In genomic region chr7:73671317-73671651, GRCh38 we compare ENCODE assay signal across 3 cellular contexts.
TF ChIP-seq lines count a peak whose summit lies in the region.

No MANE protein-coding gene starts in this region.

TF ChIP-seq in GM23338, 12 proteins besides CTCF, POLR2A, EP300 and RAD21 (continues in another document):
- TF ChIP-seq, protein P1, sequence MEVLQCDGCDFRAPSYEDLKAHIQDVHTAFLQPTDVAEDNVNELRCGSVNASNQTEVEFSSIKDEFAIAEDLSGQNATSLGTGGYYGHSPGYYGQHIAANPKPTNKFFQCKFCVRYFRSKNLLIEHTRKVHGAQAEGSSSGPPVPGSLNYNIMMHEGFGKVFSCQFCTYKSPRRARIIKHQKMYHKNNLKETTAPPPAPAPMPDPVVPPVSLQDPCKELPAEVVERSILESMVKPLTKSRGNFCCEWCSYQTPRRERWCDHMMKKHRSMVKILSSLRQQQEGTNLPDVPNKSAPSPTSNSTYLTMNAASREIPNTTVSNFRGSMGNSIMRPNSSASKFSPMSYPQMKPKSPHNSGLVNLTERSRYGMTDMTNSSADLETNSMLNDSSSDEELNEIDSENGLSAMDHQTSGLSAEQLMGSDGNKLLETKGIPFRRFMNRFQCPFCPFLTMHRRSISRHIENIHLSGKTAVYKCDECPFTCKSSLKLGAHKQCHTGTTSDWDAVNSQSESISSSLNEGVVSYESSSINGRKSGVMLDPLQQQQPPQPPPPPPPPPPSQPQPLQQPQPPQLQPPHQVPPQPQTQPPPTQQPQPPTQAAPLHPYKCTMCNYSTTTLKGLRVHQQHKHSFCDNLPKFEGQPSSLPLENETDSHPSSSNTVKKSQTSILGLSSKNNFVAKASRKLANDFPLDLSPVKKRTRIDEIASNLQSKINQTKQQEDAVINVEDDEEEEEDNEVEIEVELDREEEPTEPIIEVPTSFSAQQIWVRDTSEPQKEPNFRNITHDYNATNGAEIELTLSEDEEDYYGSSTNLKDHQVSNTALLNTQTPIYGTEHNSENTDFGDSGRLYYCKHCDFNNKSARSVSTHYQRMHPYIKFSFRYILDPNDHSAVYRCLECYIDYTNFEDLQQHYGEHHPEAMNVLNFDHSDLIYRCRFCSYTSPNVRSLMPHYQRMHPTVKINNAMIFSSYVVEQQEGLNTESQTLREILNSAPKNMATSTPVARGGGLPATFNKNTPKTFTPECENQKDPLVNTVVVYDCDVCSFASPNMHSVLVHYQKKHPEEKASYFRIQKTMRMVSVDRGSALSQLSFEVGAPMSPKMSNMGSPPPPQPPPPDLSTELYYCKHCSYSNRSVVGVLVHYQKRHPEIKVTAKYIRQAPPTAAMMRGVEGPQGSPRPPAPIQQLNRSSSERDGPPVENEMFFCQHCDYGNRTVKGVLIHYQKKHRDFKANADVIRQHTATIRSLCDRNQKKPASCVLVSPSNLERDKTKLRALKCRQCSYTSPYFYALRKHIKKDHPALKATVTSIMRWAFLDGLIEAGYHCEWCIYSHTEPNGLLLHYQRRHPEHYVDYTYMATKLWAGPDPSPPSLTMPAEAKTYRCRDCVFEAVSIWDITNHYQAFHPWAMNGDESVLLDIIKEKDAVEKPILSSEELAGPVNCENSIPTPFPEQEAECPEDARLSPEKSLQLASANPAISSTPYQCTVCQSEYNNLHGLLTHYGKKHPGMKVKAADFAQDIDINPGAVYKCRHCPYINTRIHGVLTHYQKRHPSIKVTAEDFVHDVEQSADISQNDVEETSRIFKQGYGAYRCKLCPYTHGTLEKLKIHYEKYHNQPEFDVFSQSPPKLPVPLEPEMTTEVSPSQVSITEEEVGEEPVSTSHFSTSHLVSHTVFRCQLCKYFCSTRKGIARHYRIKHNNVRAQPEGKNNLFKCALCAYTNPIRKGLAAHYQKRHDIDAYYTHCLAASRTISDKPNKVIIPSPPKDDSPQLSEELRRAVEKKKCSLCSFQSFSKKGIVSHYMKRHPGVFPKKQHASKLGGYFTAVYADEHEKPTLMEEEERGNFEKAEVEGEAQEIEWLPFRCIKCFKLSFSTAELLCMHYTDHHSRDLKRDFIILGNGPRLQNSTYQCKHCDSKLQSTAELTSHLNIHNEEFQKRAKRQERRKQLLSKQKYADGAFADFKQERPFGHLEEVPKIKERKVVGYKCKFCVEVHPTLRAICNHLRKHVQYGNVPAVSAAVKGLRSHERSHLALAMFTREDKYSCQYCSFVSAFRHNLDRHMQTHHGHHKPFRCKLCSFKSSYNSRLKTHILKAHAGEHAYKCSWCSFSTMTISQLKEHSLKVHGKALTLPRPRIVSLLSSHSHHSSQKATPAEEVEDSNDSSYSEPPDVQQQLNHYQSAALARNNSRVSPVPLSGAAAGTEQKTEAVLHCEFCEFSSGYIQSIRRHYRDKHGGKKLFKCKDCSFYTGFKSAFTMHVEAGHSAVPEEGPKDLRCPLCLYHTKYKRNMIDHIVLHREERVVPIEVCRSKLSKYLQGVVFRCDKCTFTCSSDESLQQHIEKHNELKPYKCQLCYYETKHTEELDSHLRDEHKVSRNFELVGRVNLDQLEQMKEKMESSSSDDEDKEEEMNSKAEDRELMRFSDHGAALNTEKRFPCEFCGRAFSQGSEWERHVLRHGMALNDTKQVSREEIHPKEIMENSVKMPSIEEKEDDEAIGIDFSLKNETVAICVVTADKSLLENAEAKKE (CRISPR knock-in tag; IDR thresholded peaks at IDR 0.05) = no peak
- TF ChIP-seq JUNB (IDR thresholded peaks at IDR 0.05; ENCODE audit: unreplicated experiment) (no peak), NANOG (IDR thresholded peaks at IDR 0.05; ENCODE audit: borderline replicate concordance) (no peak), CREB1 (CRISPR knock-in tag; IDR thresholded peaks at IDR 0.05; ENCODE audit: low read depth) (no peak), ZNF331 (CRISPR knock-in tag; IDR thresholded peaks at IDR 0.05; ENCODE audit: low read depth) (no peak), STAT1 (IDR thresholded peaks at IDR 0.05; ENCODE audit: unreplicated experiment) (no peak), POLR2AphosphoS5 (IDR thresholded peaks at IDR 0.05; ENCODE audit: low read depth) (no peak), ZNF114 (CRISPR knock-in tag; IDR thresholded peaks at IDR 0.05) (no peak)

TF ChIP-seq in HEK293, 187 proteins besides CTCF, POLR2A, EP300 and RAD21:
- TF ChIP-seq ZNF621 (tag by site-specific recombination; IDR thresholded peaks at IDR 0.05) (no peak), GLIS1 (tag by site-specific recombination; IDR thresholded peaks at IDR 0.05) (peak; percentile 36; the same call in 1 of the 2 replicates), ZSCAN16 (tag by site-specific recombination; IDR thresholded peaks at IDR 0.05) (no peak), ZNF510 (tag by site-specific recombination; IDR thresholded peaks at IDR 0.05; ENCODE audit: insufficient replicate concordance) (no peak), GLIS2 (tag by site-specific recombination; IDR thresholded peaks at IDR 0.05) (0 out of 2 replicates have a peak, but pooled peaks have one; percentile 9), ZBTB10 (tag by site-specific recombination; IDR thresholded peaks at IDR 0.05) (no peak), ZNF362 (tag by site-specific recombination; IDR thresholded peaks at IDR 0.05) (no peak), ZNF677 (tag by site-specific recombination; IDR thresholded peaks at IDR 0.05) (no peak)
- TF ChIP-seq, protein P2, sequence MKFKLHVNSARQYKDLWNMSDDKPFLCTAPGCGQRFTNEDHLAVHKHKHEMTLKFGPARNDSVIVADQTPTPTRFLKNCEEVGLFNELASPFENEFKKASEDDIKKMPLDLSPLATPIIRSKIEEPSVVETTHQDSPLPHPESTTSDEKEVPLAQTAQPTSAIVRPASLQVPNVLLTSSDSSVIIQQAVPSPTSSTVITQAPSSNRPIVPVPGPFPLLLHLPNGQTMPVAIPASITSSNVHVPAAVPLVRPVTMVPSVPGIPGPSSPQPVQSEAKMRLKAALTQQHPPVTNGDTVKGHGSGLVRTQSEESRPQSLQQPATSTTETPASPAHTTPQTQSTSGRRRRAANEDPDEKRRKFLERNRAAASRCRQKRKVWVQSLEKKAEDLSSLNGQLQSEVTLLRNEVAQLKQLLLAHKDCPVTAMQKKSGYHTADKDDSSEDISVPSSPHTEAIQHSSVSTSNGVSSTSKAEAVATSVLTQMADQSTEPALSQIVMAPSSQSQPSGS (tag by site-specific recombination; IDR thresholded peaks at IDR 0.05; ENCODE audit: low read depth) = no peak

TF ChIP-seq in H1, 55 proteins besides CTCF, POLR2A, EP300 and RAD21:
- 0 out of 2 replicates have a peak, but pooled peaks have one; percentile 11 for TF ChIP-seq KDM1A (IDR thresholded peaks at IDR 0.05; ENCODE audit: borderline replicate concordance, low read length)
- no peak for TF ChIP-seq GABPA (IDR thresholded peaks at IDR 0.05; ENCODE audit: borderline replicate concordance, insufficient read depth, low read length)
